1 cellular context compared by ENCODE assay signal in the genomic region with DNA sequence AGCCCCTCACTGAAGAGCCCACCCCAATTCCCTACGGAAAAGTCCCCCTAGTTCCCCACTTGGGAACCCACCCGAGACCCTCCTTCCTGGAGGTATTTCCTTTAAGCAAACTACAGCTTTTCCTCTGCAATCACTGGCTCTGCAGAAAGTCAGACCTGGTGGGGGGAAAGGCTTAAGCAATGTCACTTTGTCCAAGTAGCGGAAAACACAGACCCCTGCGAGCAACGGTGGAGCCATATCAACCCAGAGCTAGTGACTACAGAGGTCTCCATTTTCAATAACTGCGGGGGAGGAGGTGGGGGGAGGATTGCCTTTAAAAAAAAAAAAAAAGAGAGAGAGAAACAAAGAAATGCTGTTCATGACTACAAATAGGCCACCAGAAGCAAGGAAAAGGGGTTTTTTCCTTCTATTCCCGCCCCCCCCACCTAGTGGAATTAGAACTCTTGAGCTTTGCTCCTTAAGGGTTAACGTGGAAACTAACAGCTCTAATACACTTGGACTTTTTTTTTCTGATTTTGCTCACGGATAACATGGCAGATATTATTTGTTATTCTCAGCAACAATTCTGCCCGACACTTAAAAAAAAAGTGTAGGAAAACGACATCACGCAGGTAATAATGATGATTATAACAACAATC.
TF ChIP-seq lines count a peak whose summit lies in the region.

No MANE protein-coding gene starts in this region.

TF ChIP-seq in liver, 16 proteins besides CTCF, POLR2A, EP300 and RAD21 (continued from another document):
- TF ChIP-seq, protein P1, sequence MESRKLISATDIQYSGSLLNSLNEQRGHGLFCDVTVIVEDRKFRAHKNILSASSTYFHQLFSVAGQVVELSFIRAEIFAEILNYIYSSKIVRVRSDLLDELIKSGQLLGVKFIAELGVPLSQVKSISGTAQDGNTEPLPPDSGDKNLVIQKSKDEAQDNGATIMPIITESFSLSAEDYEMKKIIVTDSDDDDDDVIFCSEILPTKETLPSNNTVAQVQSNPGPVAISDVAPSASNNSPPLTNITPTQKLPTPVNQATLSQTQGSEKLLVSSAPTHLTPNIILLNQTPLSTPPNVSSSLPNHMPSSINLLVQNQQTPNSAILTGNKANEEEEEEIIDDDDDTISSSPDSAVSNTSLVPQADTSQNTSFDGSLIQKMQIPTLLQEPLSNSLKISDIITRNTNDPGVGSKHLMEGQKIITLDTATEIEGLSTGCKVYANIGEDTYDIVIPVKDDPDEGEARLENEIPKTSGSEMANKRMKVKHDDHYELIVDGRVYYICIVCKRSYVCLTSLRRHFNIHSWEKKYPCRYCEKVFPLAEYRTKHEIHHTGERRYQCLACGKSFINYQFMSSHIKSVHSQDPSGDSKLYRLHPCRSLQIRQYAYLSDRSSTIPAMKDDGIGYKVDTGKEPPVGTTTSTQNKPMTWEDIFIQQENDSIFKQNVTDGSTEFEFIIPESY (IDR thresholded peaks at IDR 0.05), result no peak
- TF ChIP-seq SP1 (IDR thresholded peaks at IDR 0.05) (no peak), NR2F2 (IDR thresholded peaks at IDR 0.05) (no peak), FOXA1 (IDR thresholded peaks at IDR 0.05) (no peak), TAF1 (conservative IDR thresholded peaks at IDR 0.05) (no peak)
- TF ChIP-seq, protein P2, sequence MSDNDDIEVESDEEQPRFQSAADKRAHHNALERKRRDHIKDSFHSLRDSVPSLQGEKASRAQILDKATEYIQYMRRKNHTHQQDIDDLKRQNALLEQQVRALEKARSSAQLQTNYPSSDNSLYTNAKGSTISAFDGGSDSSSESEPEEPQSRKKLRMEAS (IDR thresholded peaks at IDR 0.05), result no peak
